1 cellular context compared by ENCODE assay signal in the genomic region with DNA sequence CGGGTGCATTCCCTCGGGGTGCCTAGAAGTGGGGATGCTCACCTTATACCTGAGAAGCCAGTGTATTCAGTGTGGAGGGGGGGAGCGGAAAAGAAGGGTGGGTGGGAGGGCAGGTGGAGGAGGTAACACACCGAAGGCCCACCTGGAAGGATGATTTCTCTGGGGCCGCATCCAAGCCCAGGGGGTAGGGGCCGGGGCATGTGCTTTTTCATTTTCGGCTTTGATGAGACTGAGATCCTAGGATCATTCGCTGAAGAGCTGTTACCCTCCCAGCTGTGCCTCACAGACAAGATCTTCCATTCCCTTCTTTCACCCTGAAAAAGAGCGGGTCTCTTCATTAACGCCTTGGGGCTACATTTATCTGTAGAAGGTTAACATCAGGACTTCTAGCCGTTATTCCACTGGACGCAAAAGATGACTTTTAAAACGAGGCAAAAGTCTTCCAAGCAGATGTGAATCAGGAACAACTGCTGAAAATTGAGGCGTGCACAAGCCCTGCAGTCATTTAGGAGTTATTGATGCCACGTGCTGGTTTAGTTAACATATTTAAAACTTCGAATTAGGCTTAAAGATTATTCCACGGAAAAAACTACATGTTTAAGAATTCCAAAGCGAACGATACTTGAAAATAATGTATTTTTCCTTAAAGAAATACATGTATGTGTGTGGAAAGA.
TF ChIP-seq lines count a peak whose summit lies in the region.

No MANE protein-coding gene starts in this region.

TF ChIP-seq in GM23338, 12 proteins besides CTCF, POLR2A, EP300 and RAD21 (continued from another document):
- TF ChIP-seq, protein P1, sequence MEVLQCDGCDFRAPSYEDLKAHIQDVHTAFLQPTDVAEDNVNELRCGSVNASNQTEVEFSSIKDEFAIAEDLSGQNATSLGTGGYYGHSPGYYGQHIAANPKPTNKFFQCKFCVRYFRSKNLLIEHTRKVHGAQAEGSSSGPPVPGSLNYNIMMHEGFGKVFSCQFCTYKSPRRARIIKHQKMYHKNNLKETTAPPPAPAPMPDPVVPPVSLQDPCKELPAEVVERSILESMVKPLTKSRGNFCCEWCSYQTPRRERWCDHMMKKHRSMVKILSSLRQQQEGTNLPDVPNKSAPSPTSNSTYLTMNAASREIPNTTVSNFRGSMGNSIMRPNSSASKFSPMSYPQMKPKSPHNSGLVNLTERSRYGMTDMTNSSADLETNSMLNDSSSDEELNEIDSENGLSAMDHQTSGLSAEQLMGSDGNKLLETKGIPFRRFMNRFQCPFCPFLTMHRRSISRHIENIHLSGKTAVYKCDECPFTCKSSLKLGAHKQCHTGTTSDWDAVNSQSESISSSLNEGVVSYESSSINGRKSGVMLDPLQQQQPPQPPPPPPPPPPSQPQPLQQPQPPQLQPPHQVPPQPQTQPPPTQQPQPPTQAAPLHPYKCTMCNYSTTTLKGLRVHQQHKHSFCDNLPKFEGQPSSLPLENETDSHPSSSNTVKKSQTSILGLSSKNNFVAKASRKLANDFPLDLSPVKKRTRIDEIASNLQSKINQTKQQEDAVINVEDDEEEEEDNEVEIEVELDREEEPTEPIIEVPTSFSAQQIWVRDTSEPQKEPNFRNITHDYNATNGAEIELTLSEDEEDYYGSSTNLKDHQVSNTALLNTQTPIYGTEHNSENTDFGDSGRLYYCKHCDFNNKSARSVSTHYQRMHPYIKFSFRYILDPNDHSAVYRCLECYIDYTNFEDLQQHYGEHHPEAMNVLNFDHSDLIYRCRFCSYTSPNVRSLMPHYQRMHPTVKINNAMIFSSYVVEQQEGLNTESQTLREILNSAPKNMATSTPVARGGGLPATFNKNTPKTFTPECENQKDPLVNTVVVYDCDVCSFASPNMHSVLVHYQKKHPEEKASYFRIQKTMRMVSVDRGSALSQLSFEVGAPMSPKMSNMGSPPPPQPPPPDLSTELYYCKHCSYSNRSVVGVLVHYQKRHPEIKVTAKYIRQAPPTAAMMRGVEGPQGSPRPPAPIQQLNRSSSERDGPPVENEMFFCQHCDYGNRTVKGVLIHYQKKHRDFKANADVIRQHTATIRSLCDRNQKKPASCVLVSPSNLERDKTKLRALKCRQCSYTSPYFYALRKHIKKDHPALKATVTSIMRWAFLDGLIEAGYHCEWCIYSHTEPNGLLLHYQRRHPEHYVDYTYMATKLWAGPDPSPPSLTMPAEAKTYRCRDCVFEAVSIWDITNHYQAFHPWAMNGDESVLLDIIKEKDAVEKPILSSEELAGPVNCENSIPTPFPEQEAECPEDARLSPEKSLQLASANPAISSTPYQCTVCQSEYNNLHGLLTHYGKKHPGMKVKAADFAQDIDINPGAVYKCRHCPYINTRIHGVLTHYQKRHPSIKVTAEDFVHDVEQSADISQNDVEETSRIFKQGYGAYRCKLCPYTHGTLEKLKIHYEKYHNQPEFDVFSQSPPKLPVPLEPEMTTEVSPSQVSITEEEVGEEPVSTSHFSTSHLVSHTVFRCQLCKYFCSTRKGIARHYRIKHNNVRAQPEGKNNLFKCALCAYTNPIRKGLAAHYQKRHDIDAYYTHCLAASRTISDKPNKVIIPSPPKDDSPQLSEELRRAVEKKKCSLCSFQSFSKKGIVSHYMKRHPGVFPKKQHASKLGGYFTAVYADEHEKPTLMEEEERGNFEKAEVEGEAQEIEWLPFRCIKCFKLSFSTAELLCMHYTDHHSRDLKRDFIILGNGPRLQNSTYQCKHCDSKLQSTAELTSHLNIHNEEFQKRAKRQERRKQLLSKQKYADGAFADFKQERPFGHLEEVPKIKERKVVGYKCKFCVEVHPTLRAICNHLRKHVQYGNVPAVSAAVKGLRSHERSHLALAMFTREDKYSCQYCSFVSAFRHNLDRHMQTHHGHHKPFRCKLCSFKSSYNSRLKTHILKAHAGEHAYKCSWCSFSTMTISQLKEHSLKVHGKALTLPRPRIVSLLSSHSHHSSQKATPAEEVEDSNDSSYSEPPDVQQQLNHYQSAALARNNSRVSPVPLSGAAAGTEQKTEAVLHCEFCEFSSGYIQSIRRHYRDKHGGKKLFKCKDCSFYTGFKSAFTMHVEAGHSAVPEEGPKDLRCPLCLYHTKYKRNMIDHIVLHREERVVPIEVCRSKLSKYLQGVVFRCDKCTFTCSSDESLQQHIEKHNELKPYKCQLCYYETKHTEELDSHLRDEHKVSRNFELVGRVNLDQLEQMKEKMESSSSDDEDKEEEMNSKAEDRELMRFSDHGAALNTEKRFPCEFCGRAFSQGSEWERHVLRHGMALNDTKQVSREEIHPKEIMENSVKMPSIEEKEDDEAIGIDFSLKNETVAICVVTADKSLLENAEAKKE (CRISPR knock-in tag; IDR thresholded peaks at IDR 0.05): no peak
